ENCODE assay signal across 1 cellular context in genomic region chr14:47626151-47627035, GRCh38.
TF ChIP-seq lines count a peak whose summit lies in the region.

No MANE protein-coding gene starts in this region.

TF ChIP-seq in GM23338, 12 proteins besides CTCF, POLR2A, EP300 and RAD21 (continued from another document):
- TF ChIP-seq REST (IDR thresholded peaks at IDR 0.05; ENCODE audit: unreplicated experiment) (no peak), ZNF331 (CRISPR knock-in tag; IDR thresholded peaks at IDR 0.05; ENCODE audit: low read depth) (no peak), CREB1 (CRISPR knock-in tag; IDR thresholded peaks at IDR 0.05; ENCODE audit: low read depth) (no peak)
